Comparison of ENCODE assay signal across 26 cellular contexts in genomic region chr14:96081767-96082400, GRCh38. TPM values are rescaled to one million over a fixed set of nuclear protein-coding genes. Genes with fewer than 3 reads are reported as not detected.
"Had no signal": no experiment of that assay in that cellular context is flagged by ENCODE, and none has a peak within 500 bp of the region (broad histone marks: within the 10 kb centered on the region; RNA-seq: fewer than 3 reads in every experiment).

No MANE protein-coding gene starts in this region.

- H3K36me3 ChIP-seq: brain microvascular endothelial cell, SJCRH30 had no signal

- H3K36me3 Mint-ChIP-seq: activated naive CD4-positive, alpha-beta T cell treated with anti-CD3 and anti-CD28 coated beads, Interleukin-2, amount 10 ng/mL, durations not matched to agents 7 days and 5 days; activated naive CD8-positive, alpha-beta T cell had no signal

- H3K27me3 ChIP-seq: brain microvascular endothelial cell, SJCRH30 had no signal

- H3K27ac Mint-ChIP-seq: activated CD4-positive, alpha-beta T cell treated with anti-CD3 and anti-CD28 coated beads, Interleukin-2, amount 10 ng/mL, durations not matched to agents 24 days and 14 days; activated CD8-positive, alpha-beta T cell treated with anti-CD3 and anti-CD28 coated beads for 36 hours; activated naive CD4-positive, alpha-beta T cell treated with anti-CD3 and anti-CD28 coated beads, Interleukin-2, amount 10 ng/mL, durations not matched to agents 7 days and 5 days; activated naive CD8-positive, alpha-beta T cell; activated T-cell treated with anti-CD3 and anti-CD28 coated beads, Interleukin-2, amount 50 U/mL, for 72 hours; activated T-helper 17 cell treated with anti-CD3 and anti-CD28 coated beads, Interleukin-2, amount 50 U/mL, for 72 hours had no signal

- H3K27me3 Mint-ChIP-seq: activated CD4-positive, alpha-beta T cell treated with anti-CD3 and anti-CD28 coated beads, Interleukin-2, amount 10 ng/mL, durations not matched to agents 24 days and 14 days; activated naive CD4-positive, alpha-beta T cell treated with anti-CD3 and anti-CD28 coated beads, Interleukin-2, amount 10 ng/mL, durations not matched to agents 7 days and 5 days had no signal

- H3K27ac ChIP-seq: brain microvascular endothelial cell, SJCRH30, SK-N-MC had no signal

- H3K4me1 ChIP-seq: SJCRH30 had no signal

- H3K4me3 ChIP-seq: K562, PC-9, SJCRH30, SK-N-MC had no signal

- H2AFZ ChIP-seq: PC-9 had no signal

- H3K4me1 Mint-ChIP-seq: activated CD4-positive, alpha-beta T cell treated with anti-CD3 and anti-CD28 coated beads, Interleukin-2, amount 10 ng/mL, durations not matched to agents 24 days and 14 days; activated naive CD4-positive, alpha-beta T cell treated with anti-CD3 and anti-CD28 coated beads, Interleukin-2, amount 10 ng/mL, durations not matched to agents 7 days and 5 days; activated T-helper 17 cell treated with anti-CD3 and anti-CD28 coated beads, Interleukin-2, amount 50 U/mL, for 72 hours had no signal

- H3K9me3 ChIP-seq: SJCRH30 had no signal

- H3K4me3 Mint-ChIP-seq: activated CD4-positive, alpha-beta T cell treated with anti-CD3 and anti-CD28 coated beads, Interleukin-2, amount 10 ng/mL, durations not matched to agents 24 days and 14 days; activated CD8-positive, alpha-beta T cell treated with anti-CD3 and anti-CD28 coated beads for 36 hours; activated naive CD4-positive, alpha-beta T cell treated with anti-CD3 and anti-CD28 coated beads, Interleukin-2, amount 10 ng/mL, durations not matched to agents 7 days and 5 days; activated naive CD8-positive, alpha-beta T cell; activated T-cell treated with anti-CD3 and anti-CD28 coated beads, Interleukin-2, amount 50 U/mL, for 72 hours; activated T-helper 17 cell treated with anti-CD3 and anti-CD28 coated beads, Interleukin-2, amount 50 U/mL, for 72 hours had no signal

- H3K9me3 Mint-ChIP-seq: activated CD4-positive, alpha-beta T cell treated with anti-CD3 and anti-CD28 coated beads, Interleukin-2, amount 10 ng/mL, durations not matched to agents 24 days and 14 days; activated CD8-positive, alpha-beta T cell treated with anti-CD3 and anti-CD28 coated beads for 36 hours; activated naive CD4-positive, alpha-beta T cell treated with anti-CD3 and anti-CD28 coated beads, Interleukin-2, amount 10 ng/mL, durations not matched to agents 7 days and 5 days; activated T-cell treated with anti-CD3 and anti-CD28 coated beads, Interleukin-2, amount 50 U/mL, for 72 hours; activated T-helper 17 cell treated with anti-CD3 and anti-CD28 coated beads, Interleukin-2, amount 50 U/mL, for 72 hours had no signal

- DNase-seq: activated CD4-positive, alpha-beta T cell treated with anti-CD3 and anti-CD28 coated beads, Interleukin-2, amount 10 ng/mL, durations not matched to agents 24 days and 14 days; activated CD4-positive, alpha-beta T cell treated with anti-CD3 and anti-CD28 coated beads, Interleukin-2, amount 50 U/mL, for 4 hours; activated CD8-positive, alpha-beta T cell treated with anti-CD3 and anti-CD28 coated beads for 36 hours; activated gamma-delta T cell treated with Interleukin-2 at 50 U/mL for 16 hours; activated naive CD4-positive, alpha-beta T cell treated with anti-CD3 and anti-CD28 coated beads, Interleukin-2, amount 10 ng/mL, durations not matched to agents 7 days and 5 days; activated T-cell treated with anti-CD3 and anti-CD28 coated beads, Interleukin-2, amount 50 U/mL, for 1 hour; activated T-cell treated with anti-CD3 and anti-CD28 coated beads, Interleukin-2, amount 50 U/mL, for 72 hours; amniotic stem cell; brain microvascular endothelial cell; IMR-90; NCI-H1105; NCI-H1417 treated with DMSO at 0.1 percent for 48 hours; NCI-H1930; NCI-H510A; NCI-H526; NCI-H748 treated with DMSO at 0.1 percent for 48 hours; NK-92 treated with Interleukin-12 subunit alpha and Interleukin-12 subunit beta, amount 100 ng/mL, for 24 hours; PC-9; SHP77; SJCRH30; T1000 had no signal

- ATAC-seq: activated CD8-positive, alpha-beta T cell treated with anti-CD3 and anti-CD28 coated beads for 36 hours; activated T-cell treated with anti-CD3 and anti-CD28 coated beads, Interleukin-2, amount 50 U/mL, for 72 hours; activated T-helper 17 cell treated with anti-CD3 and anti-CD28 coated beads, Interleukin-2, amount 50 U/mL, for 72 hours; K562 had no signal

RNA-seq across cellular contexts. Expression of gene C14orf132, which starts 42.7 kb away (rescaled TPM):
- total RNA-seq: K562, MCF 10A, PC-9, SJCRH30 had no signal
- polyA plus RNA-seq: K562 had no signal
